ENCODE assay signal across 1 cellular context in the genomic region with DNA sequence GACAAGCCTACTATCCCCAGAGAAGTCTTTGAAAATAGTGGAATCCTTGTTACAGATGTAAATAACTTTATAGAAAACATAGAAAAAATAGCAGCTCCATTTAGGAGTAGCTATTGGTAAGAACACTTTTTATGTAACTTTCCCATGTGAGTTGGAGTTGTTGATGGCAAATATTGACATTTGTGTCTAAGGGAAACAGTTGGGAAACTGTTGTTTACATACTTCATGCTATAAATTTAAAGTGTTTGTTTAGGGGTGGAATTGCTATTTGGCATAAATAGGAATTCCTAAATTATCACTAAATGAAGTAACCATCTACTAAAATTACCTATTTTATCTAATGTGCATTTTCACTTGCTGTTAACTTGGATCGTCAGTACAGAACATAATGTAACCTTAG.
TF ChIP-seq lines count a peak whose summit lies in the region.

No MANE protein-coding gene starts in this region.

TF ChIP-seq in K562, 482 proteins besides CTCF, POLR2A, EP300 and RAD21:
- TF ChIP-seq HEY1 (CRISPR knock-in tag; IDR thresholded peaks at IDR 0.05; ENCODE audit: borderline replicate concordance) (no peak), POLR2AphosphoS2 (IDR thresholded peaks at IDR 0.05; ENCODE audit: low read length) (peak; percentile 22; the same call in 1 of the 2 replicates)
